ENCODE assay signal across 7 cellular contexts in the genomic region with DNA sequence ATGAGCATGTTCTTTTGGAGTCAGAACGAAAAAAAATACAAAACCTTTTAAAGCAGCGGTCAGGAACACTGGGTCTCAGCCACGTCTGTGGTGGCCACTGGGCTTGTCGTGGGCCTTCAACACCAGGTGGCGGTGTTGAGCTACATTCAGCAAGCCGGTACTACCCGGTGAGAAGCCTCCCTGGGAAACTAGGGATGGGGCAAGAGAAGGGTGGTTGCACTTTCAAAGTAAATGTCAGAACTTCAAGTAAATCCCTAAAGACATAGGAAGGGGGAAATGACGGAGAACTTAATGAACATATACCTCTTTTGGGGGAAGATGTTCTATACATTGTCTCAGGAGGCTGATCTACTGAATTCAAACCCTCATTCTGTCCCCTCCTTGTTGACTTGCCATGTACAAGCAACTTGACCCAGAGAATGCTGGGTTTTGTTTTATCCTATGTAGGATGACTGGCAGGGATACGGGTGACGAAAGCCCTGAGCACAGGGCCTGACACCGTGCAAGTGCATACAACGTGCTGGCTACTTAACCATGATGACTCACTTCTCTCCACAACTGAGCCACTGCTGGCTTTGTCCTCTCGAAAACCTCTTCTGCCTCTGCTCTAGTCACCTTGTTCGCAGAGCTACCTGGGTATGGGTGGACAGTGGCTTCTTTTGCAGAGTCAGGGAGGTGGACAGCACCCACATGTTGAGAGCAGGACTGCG. TPM values are rescaled to one million over a fixed set of nuclear protein-coding genes. Genes with fewer than 3 reads are reported as not detected.
DNase-seq lines count a peak whose midpoint lies in the region; ATAC-seq, FAIRE-seq and TF ChIP-seq lines count a peak whose summit lies in the region.

No MANE protein-coding gene starts in this region.

- TF ChIP-seq POLR2A in GM12892 (IDR thresholded peaks at IDR 0.05; ENCODE audit: low read depth, low read length), result no peak

- H3K36me3 ChIP-seq in kidney epithelial cell (ENCODE audit: control insufficient read depth, insufficient read depth, low read length), result no peaks in the 10 kb centered on the region

- no peaks in the 10 kb centered on the region; the same call in 1 of the 2 replicates for H3K27me3 Mint-ChIP-seq in WTC11 (ENCODE audit: low read depth)

- 0 out of 2 replicates have a peak, but pooled peaks cover 2% of the 10 kb centered on the region for H3K4me1 Mint-ChIP-seq in WTC11

- CTCF ChIA-PET in WTC11 (lab: Charles Lee), result interaction anchor here (0.5 to 2.4 kb wide), 15 partner anchors 9 to 868 kb away, joined by 3 to 12 read pairs (median 3); no protein-coding TSS in a partner anchor

- POLR2A ChIA-PET in WTC11 (lab: Charles Lee), result interaction anchor here (1.2 kb wide), 1 partner anchor 13 kb away, joined by 3 read pairs; no protein-coding TSS in a partner anchor

- DNase-seq in GM12892 (ENCODE audit: insufficient read length) (peak; percentile 41), NCI-H2171 (lab: John Stamatoyannopoulos, UW) (peak; percentile 1), WTC11 (ENCODE audit: low spot score) (peak; percentile 87), cardiac fibroblast (ENCODE audit: low read depth in 2 of 2) (peak; percentile 84 to 88), kidney epithelial cell (ENCODE audit: low read depth) (no peak)
- peak; percentile 47 to 59 for DNase-seq in stimulated activated CD4-positive, alpha-beta T cell treated with anti-CD3 and anti-CD28 coated beads, Interleukin-1b, Interleukin-23, amount 100 ng/mL, for 4 hours (ENCODE audit: low read depth in 2 of 2)

- H3K27ac Mint-ChIP-seq in WTC11, result no peak overlapping the region

- H3K9me3 Mint-ChIP-seq in WTC11, result no peaks in the 10 kb centered on the region

- no peak overlapping the region for H3K4me3 ChIP-seq in cardiac fibroblast (replicated peaks in 1 of 2; ENCODE audit: low read depth in 2 of 2, low read length in 2 of 2)
- no peak overlapping the region for H3K4me3 ChIP-seq in kidney epithelial cell (ENCODE audit: low read depth, low read length)

- peak; percentile 86 for TF ChIP-seq CTCF in WTC11 (IDR thresholded peaks at IDR 0.05)
- peak; percentile 95 for TF ChIP-seq CTCF in cardiac fibroblast (IDR thresholded peaks at IDR 0.05; ENCODE audit: low read depth, low read length)
- TF ChIP-seq CTCF in kidney epithelial cell (IDR thresholded peaks at IDR 0.05; ENCODE audit: insufficient read depth, low read length, poor library complexity, severe bottlenecking), result peak; percentile 87

- ATAC-seq in HG02884 (IDR thresholded peaks at IDR 0.05; ENCODE audit: unreplicated experiment), result peak; percentile 58
- ATAC-seq in WTC11, result peak; percentile 86

- H3K36me3 Mint-ChIP-seq in WTC11, result no peaks in the 10 kb centered on the region

- H3K27me3 ChIP-seq in kidney epithelial cell (ENCODE audit: control insufficient read depth, insufficient read depth, low read length), result no peaks in the 10 kb centered on the region

- peak; percentile 88 for FAIRE-seq in GM12892 (lab: Jason Lieb, UNC)

- H3K4me3 Mint-ChIP-seq in WTC11, result no peak overlapping the region

TF ChIP-seq in WTC11, 78 proteins besides CTCF, POLR2A, EP300 and RAD21:
- 0 out of 2 replicates have a peak, but pooled peaks have one; percentile 43 for TF ChIP-seq ETV6 (CRISPR knock-in tag; IDR thresholded peaks at IDR 0.05)
- TF ChIP-seq MXD4 (CRISPR knock-in tag; IDR thresholded peaks at IDR 0.05; ENCODE audit: borderline replicate concordance), result no peak

RNA-seq across cellular contexts. Expression of a gene that starts 49.0 kb away (rescaled TPM):
- polyA plus RNA-seq in GM12892 (2012; ENCODE audit: missing spikeins), result not detected
- total RNA-seq in WTC11 (2021) (26.4 to 29.0 TPM (median 27.4 TPM) in 3 replicates), kidney epithelial cell (28.5 and 34.6 TPM in 2 replicates)
